Comparison of ENCODE assay signal across 1 cellular context in the genomic region with DNA sequence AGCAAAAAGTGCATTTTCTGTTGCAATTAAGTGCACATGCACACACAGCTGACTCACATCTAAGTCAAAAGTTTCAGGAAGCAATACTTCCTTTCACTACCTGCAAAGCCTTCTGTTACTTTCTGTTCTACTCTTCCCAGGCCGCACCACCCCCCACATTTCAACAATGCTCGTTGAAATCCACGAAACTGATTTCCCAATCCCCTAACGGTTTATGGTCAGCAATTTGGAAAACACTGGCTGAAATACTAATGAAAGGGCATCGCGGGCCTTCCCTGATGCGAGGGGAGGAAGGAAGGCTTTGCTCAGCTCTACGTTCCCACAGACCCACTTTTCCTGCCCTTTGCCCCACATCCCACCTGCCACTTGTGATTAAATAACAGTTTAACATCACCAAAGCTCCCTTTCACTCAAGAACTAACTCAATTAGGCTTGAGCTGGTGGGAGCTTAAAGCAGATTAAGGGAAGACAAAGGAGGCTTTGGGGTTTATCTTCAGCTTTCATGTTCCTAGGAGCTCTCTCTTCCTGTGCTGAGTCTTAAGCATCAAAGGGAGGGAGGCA.
TF ChIP-seq lines count a peak whose summit lies in the region.

No MANE protein-coding gene starts in this region.

TF ChIP-seq in HepG2, 621 proteins besides CTCF, POLR2A, EP300 and RAD21 (continued from another document and continues in another):
- TF ChIP-seq, protein P1, sequence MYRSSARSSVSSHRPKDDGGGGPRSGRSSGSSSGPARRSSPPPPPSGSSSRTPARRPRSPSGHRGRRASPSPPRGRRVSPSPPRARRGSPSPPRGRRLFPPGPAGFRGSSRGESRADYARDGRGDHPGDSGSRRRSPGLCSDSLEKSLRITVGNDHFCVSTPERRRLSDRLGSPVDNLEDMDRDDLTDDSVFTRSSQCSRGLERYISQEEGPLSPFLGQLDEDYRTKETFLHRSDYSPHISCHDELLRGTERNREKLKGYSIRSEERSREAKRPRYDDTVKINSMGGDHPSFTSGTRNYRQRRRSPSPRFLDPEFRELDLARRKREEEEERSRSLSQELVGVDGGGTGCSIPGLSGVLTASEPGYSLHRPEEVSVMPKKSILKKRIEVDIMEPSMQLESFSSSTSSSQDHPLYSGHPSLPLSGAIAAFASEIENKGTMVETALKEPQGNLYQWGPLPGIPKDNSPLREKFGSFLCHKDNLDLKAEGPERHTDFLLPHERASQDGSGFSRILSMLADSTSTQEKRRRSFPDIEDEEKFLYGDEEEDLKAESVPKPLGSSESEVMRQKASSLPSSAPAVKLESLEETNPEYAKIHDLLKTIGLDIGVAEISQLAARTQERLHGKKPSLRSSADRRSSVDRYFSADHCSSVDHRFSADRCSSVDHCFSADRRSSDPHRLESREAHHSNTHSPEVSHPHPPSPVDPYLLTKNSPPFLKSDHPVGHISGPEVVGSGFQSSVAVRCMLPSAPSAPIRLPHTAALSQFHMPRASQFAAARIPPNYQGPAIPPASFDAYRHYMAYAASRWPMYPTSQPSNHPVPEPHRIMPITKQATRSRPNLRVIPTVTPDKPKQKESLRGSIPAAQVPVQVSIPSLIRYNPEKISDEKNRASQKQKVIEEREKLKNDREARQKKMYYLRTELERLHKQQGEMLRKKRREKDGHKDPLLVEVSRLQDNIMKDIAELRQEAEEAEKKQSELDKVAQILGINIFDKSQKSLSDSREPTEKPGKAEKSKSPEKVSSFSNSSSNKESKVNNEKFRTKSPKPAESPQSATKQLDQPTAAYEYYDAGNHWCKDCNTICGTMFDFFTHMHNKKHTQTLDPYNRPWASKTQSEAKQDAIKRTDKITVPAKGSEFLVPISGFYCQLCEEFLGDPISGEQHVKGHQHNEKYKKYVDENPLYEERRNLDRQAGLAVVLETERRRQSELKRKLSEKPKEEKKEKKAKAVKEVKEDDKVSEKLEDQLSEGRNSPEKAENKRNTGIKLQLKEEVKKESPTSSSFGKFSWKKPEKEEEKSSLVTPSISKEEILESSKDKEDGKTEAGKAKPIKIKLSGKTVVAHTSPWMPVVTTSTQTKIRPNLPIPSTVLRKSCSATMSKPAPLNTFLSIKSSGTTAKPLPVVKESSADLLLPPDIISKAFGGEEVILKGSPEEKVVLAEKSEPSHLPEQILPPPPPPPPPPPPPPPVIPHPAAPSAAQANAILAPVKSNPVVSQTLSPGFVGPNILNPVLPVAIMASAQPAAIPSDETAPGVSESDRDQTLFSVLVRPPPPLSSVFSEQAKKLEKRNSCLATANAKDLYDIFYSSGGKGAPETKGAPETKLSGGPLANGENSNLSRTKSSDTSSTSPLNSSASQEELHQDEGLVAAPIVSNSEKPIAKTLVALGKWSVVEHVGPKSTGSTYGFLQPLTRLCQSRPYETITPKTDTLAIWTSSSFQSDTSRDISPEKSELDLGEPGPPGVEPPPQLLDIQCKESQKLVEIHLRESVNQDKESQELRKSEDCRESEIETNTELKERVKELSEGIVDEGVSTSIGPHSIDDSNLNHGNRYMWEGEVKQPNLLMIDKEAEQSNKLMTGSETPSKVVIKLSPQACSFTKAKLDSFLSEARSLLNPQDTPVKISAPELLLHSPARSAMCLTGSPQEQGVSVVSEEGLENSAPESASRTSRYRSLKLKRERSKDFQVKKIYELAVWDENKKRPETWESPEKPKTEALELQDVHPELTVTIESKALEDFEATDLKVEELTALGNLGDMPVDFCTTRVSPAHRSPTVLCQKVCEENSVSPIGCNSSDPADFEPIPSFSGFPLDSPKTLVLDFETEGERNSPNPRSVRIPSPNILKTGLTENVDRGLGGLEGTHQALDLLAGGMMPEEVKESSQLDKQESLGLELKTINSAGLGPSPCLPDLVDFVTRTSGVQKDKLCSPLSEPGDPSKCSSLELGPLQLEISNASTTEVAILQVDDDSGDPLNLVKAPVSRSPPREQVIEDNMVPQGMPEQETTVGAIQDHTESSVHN (CRISPR knock-in tag; IDR thresholded peaks at IDR 0.05) = no peak
- TF ChIP-seq, protein P2, sequence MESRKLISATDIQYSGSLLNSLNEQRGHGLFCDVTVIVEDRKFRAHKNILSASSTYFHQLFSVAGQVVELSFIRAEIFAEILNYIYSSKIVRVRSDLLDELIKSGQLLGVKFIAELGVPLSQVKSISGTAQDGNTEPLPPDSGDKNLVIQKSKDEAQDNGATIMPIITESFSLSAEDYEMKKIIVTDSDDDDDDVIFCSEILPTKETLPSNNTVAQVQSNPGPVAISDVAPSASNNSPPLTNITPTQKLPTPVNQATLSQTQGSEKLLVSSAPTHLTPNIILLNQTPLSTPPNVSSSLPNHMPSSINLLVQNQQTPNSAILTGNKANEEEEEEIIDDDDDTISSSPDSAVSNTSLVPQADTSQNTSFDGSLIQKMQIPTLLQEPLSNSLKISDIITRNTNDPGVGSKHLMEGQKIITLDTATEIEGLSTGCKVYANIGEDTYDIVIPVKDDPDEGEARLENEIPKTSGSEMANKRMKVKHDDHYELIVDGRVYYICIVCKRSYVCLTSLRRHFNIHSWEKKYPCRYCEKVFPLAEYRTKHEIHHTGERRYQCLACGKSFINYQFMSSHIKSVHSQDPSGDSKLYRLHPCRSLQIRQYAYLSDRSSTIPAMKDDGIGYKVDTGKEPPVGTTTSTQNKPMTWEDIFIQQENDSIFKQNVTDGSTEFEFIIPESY (CRISPR knock-in tag; IDR thresholded peaks at IDR 0.05) = no peak
- TF ChIP-seq ZNF552 (CRISPR knock-in tag; IDR thresholded peaks at IDR 0.05; ENCODE audit: borderline replicate concordance) (no peak), YY1 (IDR thresholded peaks at IDR 0.05; ENCODE audit: insufficient read depth, insufficient replicate concordance, low read depth, low read length) (no peak), ARNT2 (CRISPR knock-in tag; IDR thresholded peaks at IDR 0.05; ENCODE audit: low read depth) (no peak), SALL1 (CRISPR knock-in tag; IDR thresholded peaks at IDR 0.05) (peak; percentile 54; the same call in 1 of the 2 replicates), SAP130 (CRISPR knock-in tag; IDR thresholded peaks at IDR 0.05; ENCODE audit: low read depth) (peak; percentile 63), TGIF2 (CRISPR knock-in tag; IDR thresholded peaks at IDR 0.05) (peak; percentile 27; the same call in 1 of the 2 replicates), SETDB1 (CRISPR knock-in tag; IDR thresholded peaks at IDR 0.05; ENCODE audit: borderline replicate concordance) (no peak), FOXC1 (CRISPR knock-in tag; IDR thresholded peaks at IDR 0.05; ENCODE audit: borderline replicate concordance) (no peak), SOX13 (IDR thresholded peaks at IDR 0.05) (peak; percentile 53), SOX13 (CRISPR knock-in tag; conservative IDR thresholded peaks at IDR 0.05 in 1 of 2, IDR thresholded peaks at IDR 0.05 in 1 of 2) (peak in 1 of 2 experiments; percentile 78; a peak in 2 of 4 replicates), ARNT (IDR thresholded peaks at IDR 0.05) (no peak), ELF4 (CRISPR knock-in tag; IDR thresholded peaks at IDR 0.05; ENCODE audit: borderline replicate concordance) (no peak), FOXK2 (IDR thresholded peaks at IDR 0.05) (no peak), SP2 (CRISPR knock-in tag; IDR thresholded peaks at IDR 0.05) (no peak), HIVEP1 (CRISPR knock-in tag; IDR thresholded peaks at IDR 0.05) (no peak), ZFP62 (CRISPR knock-in tag; IDR thresholded peaks at IDR 0.05) (no peak), KDM6A (CRISPR knock-in tag; IDR thresholded peaks at IDR 0.05; ENCODE audit: low read depth) (no peak)
- TF ChIP-seq, protein P3, sequence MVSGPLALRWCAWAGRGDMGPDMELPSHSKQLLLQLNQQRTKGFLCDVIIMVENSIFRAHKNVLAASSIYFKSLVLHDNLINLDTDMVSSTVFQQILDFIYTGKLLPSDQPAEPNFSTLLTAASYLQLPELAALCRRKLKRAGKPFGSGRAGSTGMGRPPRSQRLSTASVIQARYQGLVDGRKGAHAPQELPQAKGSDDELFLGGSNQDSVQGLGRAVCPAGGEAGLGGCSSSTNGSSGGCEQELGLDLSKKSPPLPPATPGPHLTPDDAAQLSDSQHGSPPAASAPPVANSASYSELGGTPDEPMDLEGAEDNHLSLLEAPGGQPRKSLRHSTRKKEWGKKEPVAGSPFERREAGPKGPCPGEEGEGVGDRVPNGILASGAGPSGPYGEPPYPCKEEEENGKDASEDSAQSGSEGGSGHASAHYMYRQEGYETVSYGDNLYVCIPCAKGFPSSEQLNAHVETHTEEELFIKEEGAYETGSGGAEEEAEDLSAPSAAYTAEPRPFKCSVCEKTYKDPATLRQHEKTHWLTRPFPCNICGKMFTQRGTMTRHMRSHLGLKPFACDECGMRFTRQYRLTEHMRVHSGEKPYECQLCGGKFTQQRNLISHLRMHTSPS (CRISPR knock-in tag; IDR thresholded peaks at IDR 0.05; ENCODE audit: low read depth) = no peak
- TF ChIP-seq, protein P4, sequence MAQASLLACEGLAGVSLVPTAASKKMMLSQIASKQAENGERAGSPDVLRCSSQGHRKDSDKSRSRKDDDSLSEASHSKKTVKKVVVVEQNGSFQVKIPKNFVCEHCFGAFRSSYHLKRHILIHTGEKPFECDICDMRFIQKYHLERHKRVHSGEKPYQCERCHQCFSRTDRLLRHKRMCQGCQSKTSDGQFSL (CRISPR knock-in tag; IDR thresholded peaks at IDR 0.05) = no peak
- TF ChIP-seq, protein P5, sequence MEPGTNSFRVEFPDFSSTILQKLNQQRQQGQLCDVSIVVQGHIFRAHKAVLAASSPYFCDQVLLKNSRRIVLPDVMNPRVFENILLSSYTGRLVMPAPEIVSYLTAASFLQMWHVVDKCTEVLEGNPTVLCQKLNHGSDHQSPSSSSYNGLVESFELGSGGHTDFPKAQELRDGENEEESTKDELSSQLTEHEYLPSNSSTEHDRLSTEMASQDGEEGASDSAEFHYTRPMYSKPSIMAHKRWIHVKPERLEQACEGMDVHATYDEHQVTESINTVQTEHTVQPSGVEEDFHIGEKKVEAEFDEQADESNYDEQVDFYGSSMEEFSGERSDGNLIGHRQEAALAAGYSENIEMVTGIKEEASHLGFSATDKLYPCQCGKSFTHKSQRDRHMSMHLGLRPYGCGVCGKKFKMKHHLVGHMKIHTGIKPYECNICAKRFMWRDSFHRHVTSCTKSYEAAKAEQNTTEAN (CRISPR knock-in tag; conservative IDR thresholded peaks at IDR 0.05) = peak; percentile 60; the same call in 1 of the 2 replicates
- TF ChIP-seq, protein P6, sequence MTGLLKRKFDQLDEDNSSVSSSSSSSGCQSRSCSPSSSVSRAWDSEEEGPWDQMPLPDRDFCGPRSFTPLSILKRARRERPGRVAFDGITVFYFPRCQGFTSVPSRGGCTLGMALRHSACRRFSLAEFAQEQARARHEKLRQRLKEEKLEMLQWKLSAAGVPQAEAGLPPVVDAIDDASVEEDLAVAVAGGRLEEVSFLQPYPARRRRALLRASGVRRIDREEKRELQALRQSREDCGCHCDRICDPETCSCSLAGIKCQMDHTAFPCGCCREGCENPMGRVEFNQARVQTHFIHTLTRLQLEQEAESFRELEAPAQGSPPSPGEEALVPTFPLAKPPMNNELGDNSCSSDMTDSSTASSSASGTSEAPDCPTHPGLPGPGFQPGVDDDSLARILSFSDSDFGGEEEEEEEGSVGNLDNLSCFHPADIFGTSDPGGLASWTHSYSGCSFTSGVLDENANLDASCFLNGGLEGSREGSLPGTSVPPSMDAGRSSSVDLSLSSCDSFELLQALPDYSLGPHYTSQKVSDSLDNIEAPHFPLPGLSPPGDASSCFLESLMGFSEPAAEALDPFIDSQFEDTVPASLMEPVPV (CRISPR knock-in tag; IDR thresholded peaks at IDR 0.05) = no peak
- TF ChIP-seq, protein P7, sequence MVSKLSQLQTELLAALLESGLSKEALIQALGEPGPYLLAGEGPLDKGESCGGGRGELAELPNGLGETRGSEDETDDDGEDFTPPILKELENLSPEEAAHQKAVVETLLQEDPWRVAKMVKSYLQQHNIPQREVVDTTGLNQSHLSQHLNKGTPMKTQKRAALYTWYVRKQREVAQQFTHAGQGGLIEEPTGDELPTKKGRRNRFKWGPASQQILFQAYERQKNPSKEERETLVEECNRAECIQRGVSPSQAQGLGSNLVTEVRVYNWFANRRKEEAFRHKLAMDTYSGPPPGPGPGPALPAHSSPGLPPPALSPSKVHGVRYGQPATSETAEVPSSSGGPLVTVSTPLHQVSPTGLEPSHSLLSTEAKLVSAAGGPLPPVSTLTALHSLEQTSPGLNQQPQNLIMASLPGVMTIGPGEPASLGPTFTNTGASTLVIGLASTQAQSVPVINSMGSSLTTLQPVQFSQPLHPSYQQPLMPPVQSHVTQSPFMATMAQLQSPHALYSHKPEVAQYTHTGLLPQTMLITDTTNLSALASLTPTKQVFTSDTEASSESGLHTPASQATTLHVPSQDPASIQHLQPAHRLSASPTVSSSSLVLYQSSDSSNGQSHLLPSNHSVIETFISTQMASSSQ (IDR thresholded peaks at IDR 0.05; ENCODE audit: low read depth) = no peak
- TF ChIP-seq, protein P7 (CRISPR knock-in tag; IDR thresholded peaks at IDR 0.05; ENCODE audit: borderline replicate concordance) = peak; percentile 29; the same call in 1 of the 2 replicates
- TF ChIP-seq, protein P8, sequence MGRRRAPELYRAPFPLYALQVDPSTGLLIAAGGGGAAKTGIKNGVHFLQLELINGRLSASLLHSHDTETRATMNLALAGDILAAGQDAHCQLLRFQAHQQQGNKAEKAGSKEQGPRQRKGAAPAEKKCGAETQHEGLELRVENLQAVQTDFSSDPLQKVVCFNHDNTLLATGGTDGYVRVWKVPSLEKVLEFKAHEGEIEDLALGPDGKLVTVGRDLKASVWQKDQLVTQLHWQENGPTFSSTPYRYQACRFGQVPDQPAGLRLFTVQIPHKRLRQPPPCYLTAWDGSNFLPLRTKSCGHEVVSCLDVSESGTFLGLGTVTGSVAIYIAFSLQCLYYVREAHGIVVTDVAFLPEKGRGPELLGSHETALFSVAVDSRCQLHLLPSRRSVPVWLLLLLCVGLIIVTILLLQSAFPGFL (CRISPR knock-in tag; IDR thresholded peaks at IDR 0.05) = no peak
- TF ChIP-seq, protein P9, sequence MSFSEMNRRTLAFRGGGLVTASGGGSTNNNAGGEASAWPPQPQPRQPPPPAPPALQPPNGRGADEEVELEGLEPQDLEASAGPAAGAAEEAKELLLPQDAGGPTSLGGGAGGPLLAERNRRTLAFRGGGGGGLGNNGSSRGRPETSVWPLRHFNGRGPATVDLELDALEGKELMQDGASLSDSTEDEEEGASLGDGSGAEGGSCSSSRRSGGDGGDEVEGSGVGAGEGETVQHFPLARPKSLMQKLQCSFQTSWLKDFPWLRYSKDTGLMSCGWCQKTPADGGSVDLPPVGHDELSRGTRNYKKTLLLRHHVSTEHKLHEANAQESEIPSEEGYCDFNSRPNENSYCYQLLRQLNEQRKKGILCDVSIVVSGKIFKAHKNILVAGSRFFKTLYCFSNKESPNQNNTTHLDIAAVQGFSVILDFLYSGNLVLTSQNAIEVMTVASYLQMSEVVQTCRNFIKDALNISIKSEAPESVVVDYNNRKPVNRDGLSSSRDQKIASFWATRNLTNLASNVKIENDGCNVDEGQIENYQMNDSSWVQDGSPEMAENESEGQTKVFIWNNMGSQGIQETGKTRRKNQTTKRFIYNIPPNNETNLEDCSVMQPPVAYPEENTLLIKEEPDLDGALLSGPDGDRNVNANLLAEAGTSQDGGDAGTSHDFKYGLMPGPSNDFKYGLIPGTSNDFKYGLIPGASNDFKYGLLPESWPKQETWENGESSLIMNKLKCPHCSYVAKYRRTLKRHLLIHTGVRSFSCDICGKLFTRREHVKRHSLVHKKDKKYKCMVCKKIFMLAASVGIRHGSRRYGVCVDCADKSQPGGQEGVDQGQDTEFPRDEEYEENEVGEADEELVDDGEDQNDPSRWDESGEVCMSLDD (CRISPR knock-in tag; IDR thresholded peaks at IDR 0.05; ENCODE audit: borderline replicate concordance) = no peak
